28 cellular contexts compared by ENCODE assay signal in the genomic region with DNA sequence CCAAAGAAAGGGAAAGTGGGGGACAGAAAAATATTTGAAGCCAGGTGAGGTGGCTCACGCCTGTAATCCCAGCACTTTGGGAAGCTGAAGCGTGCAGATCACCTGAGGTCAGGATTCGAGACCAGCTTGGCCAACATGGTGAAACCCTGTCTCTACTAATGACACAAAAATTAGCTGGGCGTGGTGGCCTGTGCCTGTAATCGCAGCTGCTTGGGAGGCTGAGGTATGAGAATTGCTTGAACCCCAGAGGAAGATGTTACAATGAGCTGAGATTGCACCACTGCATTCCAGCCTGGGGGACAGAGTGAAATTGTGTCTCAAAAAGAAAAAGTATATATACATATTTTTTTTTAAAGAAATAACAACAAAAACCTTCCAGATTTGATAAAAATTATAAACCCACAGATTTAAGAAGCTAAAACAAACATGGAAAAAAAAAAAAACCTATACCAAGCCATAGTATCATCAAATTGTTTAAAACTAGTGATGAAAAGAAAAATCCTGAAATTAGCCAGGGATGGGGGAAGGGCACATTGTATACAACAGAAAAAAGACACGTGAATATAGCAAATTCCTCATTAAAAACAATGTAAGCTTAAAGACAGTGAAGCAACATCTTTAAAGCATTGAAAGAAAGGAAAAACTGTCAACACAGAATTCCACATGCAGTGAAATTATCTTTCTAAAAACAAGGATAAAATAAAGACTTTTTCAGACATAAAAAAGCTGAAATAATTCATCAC. TPM values are rescaled to one million over a fixed set of nuclear protein-coding genes. Genes with fewer than 3 reads are reported as not detected.
DNase-seq lines count a peak whose midpoint lies in the region; ATAC-seq, FAIRE-seq and TF ChIP-seq lines count a peak whose summit lies in the region.
"Had no signal": no experiment of that assay in that cellular context is flagged by ENCODE, and none has a peak within 500 bp of the region (broad histone marks: within the 10 kb centered on the region; RNA-seq: fewer than 3 reads in every experiment).

No MANE protein-coding gene starts in this region.

- 84% methylated on average over 6 of the region's 6 CpGs; no CpG with 5 or more reads in 1 of the 2 experiments for WGBS in H1 (ENCODE audit: extremely low coverage in 1 of 2, insufficient coverage in 1 of 2, insufficient read length in 1 of 2, insufficient replicate concordance in 2 of 2, low coverage in 1 of 2, low lambda C conversion rate in 2 of 2, missing lambda C conversion rate in 1 of 2), 2 experiments

- H3K27me3 ChIP-seq in GM23338 (ENCODE audit: insufficient read depth) (no peaks in the 10 kb centered on the region), H1 (replicated peaks in 1 of 4; ENCODE audit: control insufficient read depth in 3 of 4, extremely low read depth in 1 of 4, insufficient read depth in 3 of 4, low read length in 3 of 4) (no peaks in the 10 kb centered on the region)
- H3K27me3 ChIP-seq: BE2C, BLaER1 had no signal

- H3K23ac ChIP-seq in H1 (ENCODE audit: insufficient read length) = no peak overlapping the region

- no peak overlapping the region for H2BK120ac ChIP-seq in H1 (replicated peaks; ENCODE audit: low read depth, low read length)

- H3K23me2 ChIP-seq in H1 (ENCODE audit: low read depth, low read length) = no peaks in the 10 kb centered on the region

- H3K9me2 ChIP-seq in GM23338 (ENCODE audit: insufficient read depth) = no peaks in the 10 kb centered on the region

- H3K56ac ChIP-seq in H1 (replicated peaks; ENCODE audit: insufficient read length, low read depth, low read length) = no peak overlapping the region

- POLR2A ChIA-PET in H1 (lab: Charles Lee; ENCODE audit: partially characterized antibody) = no interaction called here
- POLR2A ChIA-PET in WTC11 (lab: Charles Lee) = interaction anchor here (0.6 kb wide), 1 partner anchor 409 kb away, joined by 8 read pairs; no protein-coding TSS in a partner anchor

- CTCF ChIA-PET in H1 (lab: Charles Lee; ENCODE audit: partially characterized antibody) = interaction anchor here (1.9 kb wide), 1 partner anchor 40 kb away, joined by 5 read pairs; no protein-coding TSS in a partner anchor
- CTCF ChIA-PET in WTC11 (lab: Charles Lee) = interaction anchor here (1.5 kb wide), 1 partner anchor 10 kb away, joined by 4 read pairs; no protein-coding TSS in a partner anchor

- H3K9ac ChIP-seq in H1 (replicated peaks in 1 of 4; ENCODE audit: extremely low read depth in 1 of 4, low read depth in 3 of 4, low read length in 3 of 4) = no peak overlapping the region
- H3K9ac ChIP-seq: BLaER1 had no signal

- H3K36me3 Mint-ChIP-seq in GM23338 (ENCODE audit: low read depth) (peaks cover 23% of the 10 kb centered on the region; the same call in 2 of the 3 replicates), WTC11 (peaks cover 19% of the 10 kb centered on the region)
- H3K36me3 Mint-ChIP-seq: CD14-positive monocyte; CD4-positive, alpha-beta memory T cell; CD4-positive, CD25-positive, alpha-beta regulatory T cell; CD8-positive, alpha-beta memory T cell had no signal

- no peak overlapping the region for H3K4me3 Mint-ChIP-seq in GM23338
- H3K4me3 Mint-ChIP-seq in WTC11 = no peak overlapping the region
- H3K4me3 Mint-ChIP-seq: CD14-positive monocyte; CD4-positive, alpha-beta memory T cell; CD4-positive, CD25-positive, alpha-beta regulatory T cell; CD8-positive, alpha-beta memory T cell had no signal

- peak overlapping the region; percentile 87; the same call in 1 of the 2 replicates for H2AFZ ChIP-seq in GM23338
- peak overlapping the region; percentile 79; the same call in 1 of the 2 replicates for H2AFZ ChIP-seq in H1 (ENCODE audit: low read length)

- H3K36me3 ChIP-seq in GM23338 (ENCODE audit: insufficient read depth) (no peaks in the 10 kb centered on the region), H1 (ENCODE audit: control insufficient read depth in 2 of 4, insufficient read depth in 4 of 4, low read length in 3 of 4) (no peaks in the 10 kb centered on the region)
- H3K36me3 ChIP-seq: BE2C, BLaER1 had no signal

- H3K9me3 ChIP-seq in H1 (ENCODE audit: insufficient read depth in 2 of 2, low read depth in 1 of 2, low read length in 1 of 2) = 0 out of 4 replicates have a peak, but pooled peaks cover 0 to 7% of the 10 kb centered on the region in 2 experiments
- H3K9me3 ChIP-seq: BE2C had no signal

- TF ChIP-seq POLR2A in H1 (IDR thresholded peaks at IDR 0.05; ENCODE audit: control extremely low read depth in 1 of 2, low read depth in 2 of 2, low read length in 2 of 2) = no peak

- H3K18ac ChIP-seq in H1 (ENCODE audit: extremely low read depth, low read length) = no peak overlapping the region

- H4K5ac ChIP-seq in H1 (ENCODE audit: insufficient read length, low read depth, low read length) = no peak overlapping the region

- H3K79me1 ChIP-seq in H1 (ENCODE audit: low read depth, low read length) = no peaks in the 10 kb centered on the region

- no peak overlapping the region for H3K14ac ChIP-seq in H1 (ENCODE audit: insufficient read length)

- no peak overlapping the region for H2BK12ac ChIP-seq in H1 (ENCODE audit: low read depth, low read length)

- no peak for TF ChIP-seq RAD21 in H1 (IDR thresholded peaks at IDR 0.05 in 1 of 2, conservative IDR thresholded peaks at IDR 0.05 in 1 of 2; ENCODE audit: low read depth in 2 of 2, low read length in 2 of 2)

- H2BK5ac ChIP-seq in H1 (ENCODE audit: low read depth, low read length) = no peak overlapping the region

- H3K4me1 ChIP-seq in GM23338 (ENCODE audit: insufficient read depth) = peaks cover 9% of the 10 kb centered on the region; the same call in 1 of the 2 replicates
- peaks cover 0 to 12% (median 3%) of the 10 kb centered on the region in 4 experiments; a peak in 3 of 7 replicates for H3K4me1 ChIP-seq in H1 (replicated peaks in 1 of 4; ENCODE audit: control insufficient read depth in 3 of 4, insufficient read depth in 4 of 4, low read length in 3 of 4)
- H3K4me1 ChIP-seq: BE2C, BLaER1 had no signal

- H2BK15ac ChIP-seq in H1 (ENCODE audit: low read length) = no peak overlapping the region

- H3K9me3 Mint-ChIP-seq in GM23338 = peaks cover 24% of the 10 kb centered on the region
- H3K9me3 Mint-ChIP-seq in WTC11 = peaks cover 33% of the 10 kb centered on the region

- TF ChIP-seq EP300 in H1 (IDR thresholded peaks at IDR 0.05; ENCODE audit: borderline replicate concordance in 1 of 2, low read depth in 2 of 2, low read length in 2 of 2) = no peak

- H4K20me1 ChIP-seq in GM23338 (replicated peaks; ENCODE audit: insufficient read depth) (no peaks in the 10 kb centered on the region), H1 (replicated peaks in 1 of 2; ENCODE audit: control insufficient read depth in 1 of 2, insufficient read depth in 2 of 2, low read length in 2 of 2) (no peaks in the 10 kb centered on the region)
- H4K20me1 ChIP-seq: BLaER1 had no signal

- DNase-seq in ELF-1 (ENCODE audit: low read depth, low spot score) = peak; percentile 20
- no peak for DNase-seq in GM23338 (ENCODE audit: low spot score)
- no peak for DNase-seq in H1 (ENCODE audit: low read depth in 1 of 2, low spot score in 2 of 2)
- DNase-seq in NCI-H2029 treated with DMSO at 0.1 percent for 48 hours (lab: John Stamatoyannopoulos, UW) = no peak
- no peak for DNase-seq in NCI-H1105 (lab: John Stamatoyannopoulos, UW)
- DNase-seq in WTC11 (ENCODE audit: low spot score) = no peak
- DNase-seq: 8988T; ACHN; BE2C; C1 segment of cervical spinal cord; CD4-positive, alpha-beta memory T cell; CD4-positive, CD25-positive, alpha-beta regulatory T cell; CD8-positive, alpha-beta memory T cell; COR-L47; DMS 273 treated with DMSO at 0.1 percent for 48 hours; DMS153; DMS53; DMS79; DND-41; EL; GF-D8 had no signal

- no peak overlapping the region for H3K27ac Mint-ChIP-seq in GM23338
- H3K27ac Mint-ChIP-seq in WTC11 = no peak overlapping the region
- H3K27ac Mint-ChIP-seq: CD14-positive monocyte; CD4-positive, alpha-beta memory T cell; CD4-positive, CD25-positive, alpha-beta regulatory T cell; CD8-positive, alpha-beta memory T cell had no signal

- H3K4me2 ChIP-seq in GM23338 (no peak overlapping the region), H1 (ENCODE audit: insufficient read depth in 1 of 2, low read depth in 2 of 2, low read length in 2 of 2) (no peak overlapping the region)
- H3K4me2 ChIP-seq: BLaER1 had no signal

- H3K4me3 ChIP-seq in GM23338 (no peak overlapping the region), H1 (ENCODE audit: extremely low read depth in 1 of 4, insufficient read depth in 2 of 4, low read depth in 3 of 4, low read length in 4 of 4) (no peak overlapping the region)
- H3K4me3 ChIP-seq: BLaER1 had no signal

- FAIRE-seq in H1 (lab: Jason Lieb, UNC) = no peak
- FAIRE-seq: A204.1, G401.6, GM12891, GM19239 had no signal

- H4K91ac ChIP-seq in H1 (replicated peaks; ENCODE audit: insufficient read length, low read length) = no peak overlapping the region

- H3K4me1 Mint-ChIP-seq in GM23338 (peaks cover 13% of the 10 kb centered on the region), WTC11 (peaks cover 22% of the 10 kb centered on the region)
- H3K4me1 Mint-ChIP-seq: CD14-positive monocyte; CD4-positive, alpha-beta memory T cell; CD4-positive, CD25-positive, alpha-beta regulatory T cell; CD8-positive, alpha-beta memory T cell had no signal

- no peak overlapping the region for H4K8ac ChIP-seq in H1 (ENCODE audit: extremely low read depth, insufficient read depth, low read length)

- no peak overlapping the region for H3K4ac ChIP-seq in H1 (replicated peaks; ENCODE audit: insufficient read length, low read depth, low read length)

- H3F3A ChIP-seq in GM23338 (replicated peaks; ENCODE audit: low read depth) = no peaks in the 10 kb centered on the region

- no peak overlapping the region for H2BK20ac ChIP-seq in H1 (ENCODE audit: low read length)

- H3K27ac ChIP-seq in GM23338 (ENCODE audit: low read depth) (no peak overlapping the region), H1 (ENCODE audit: low read depth, low read length) (no peak overlapping the region)
- H3K27ac ChIP-seq: BLaER1 had no signal

- no peak for ATAC-seq in GM23338
- no peak for ATAC-seq in WTC11

- H3K27me3 Mint-ChIP-seq in GM23338 (ENCODE audit: insufficient read depth, low read depth, poor library complexity) (peaks cover 5% of the 10 kb centered on the region), WTC11 (ENCODE audit: low read depth) (peaks cover 6% of the 10 kb centered on the region)
- H3K27me3 Mint-ChIP-seq: CD4-positive, CD25-positive, alpha-beta regulatory T cell had no signal

- H3K79me2 ChIP-seq in GM23338 (replicated peaks; ENCODE audit: insufficient read depth) (no peaks in the 10 kb centered on the region), H1 (ENCODE audit: control insufficient read depth in 1 of 2, insufficient read depth in 2 of 2, low read length in 2 of 2) (no peaks in the 10 kb centered on the region)

- TF ChIP-seq CTCF in GM23338 (conservative IDR thresholded peaks at IDR 0.05; ENCODE audit: low read depth in 2 of 2) (no peak), H1 (IDR thresholded peaks at IDR 0.05; ENCODE audit: control extremely low read depth in 1 of 3, insufficient read depth in 1 of 3, low read depth in 1 of 3, low read length in 3 of 3) (no peak), WTC11 (IDR thresholded peaks at IDR 0.05) (no peak)

- H2AK5ac ChIP-seq in H1 (ENCODE audit: low read depth, low read length) = no peak overlapping the region

RNA-seq across cellular contexts. Expression of a gene that starts 40.4 kb away (rescaled TPM):
- total RNA-seq in GM23338 (2014; rRNA removed; shearing (Covaris generic)) = 145 and 161 TPM in 2 replicates
- polyA plus RNA-seq in GM23338 (2016; fragmentation: Nextera tagmentation; extraction: Ambion mirVana) (50.8 and 60.8 TPM in 2 replicates), H1 (2011; rRNA removed) (87.8 and 100 TPM in 2 replicates)
- total RNA-seq in H1 (2021; fragmentation: NEBNext Ultra II Directional; extraction: Animal tissue kit (Norgen Biotek cat#: 25700)) = 137 and 142 TPM in 2 replicates
- 90.7 TPM for polyA plus RNA-seq in H1 (2011; cell fraction: cytosol; rRNA removed)
- polyA plus RNA-seq in H1 (2011; cell fraction: nucleus; rRNA removed) = 82.0 TPM
- polyA plus RNA-seq in H1 (2012, experiment 1 of 2) = 85.1 to 103 TPM (median 94.3 TPM) in 4 replicates
- polyA plus RNA-seq in H1 (2012, experiment 2 of 2) = 144 TPM
- 90.2 TPM for polyA plus RNA-seq in H1 (2013, experiment 1 of 2)
- 86.8 TPM for polyA plus RNA-seq in H1 (2013, experiment 2 of 2)
- 51.6 and 92.6 TPM in 2 replicates for polyA minus RNA-seq in H1 (2011; rRNA and poly(A)+ RNA removed)
- 57.2 TPM for polyA minus RNA-seq in H1 (2011; cell fraction: cytosol; rRNA and poly(A)+ RNA removed)
- polyA minus RNA-seq in H1 (2011; cell fraction: nucleus; rRNA and poly(A)+ RNA removed) = 35.0 TPM
- 68.3 to 77.5 TPM (median 75.3 TPM) in 3 replicates for total RNA-seq in WTC11 (2021)
- total RNA-seq: CD8-positive, alpha-beta memory T cell had no signal
- polyA plus RNA-seq: AG04450; CD14-positive monocyte; CD4-positive, alpha-beta memory T cell; CD8-positive, alpha-beta memory T cell had no signal
